1 cellular context compared by ENCODE assay signal in genomic region chr6:21984135-21984534, GRCh38.
TF ChIP-seq lines count a peak whose summit lies in the region.

No MANE protein-coding gene starts in this region.

TF ChIP-seq in SK-N-SH treated with all-trans-retinoic acid at 6 μM for 48 hours, 23 proteins besides CTCF, POLR2A, EP300 and RAD21 (continued from another document):
- TF ChIP-seq TSHZ2 (CRISPR knock-in tag; IDR thresholded peaks at IDR 0.05) (0 out of 2 replicates have a peak, but pooled peaks have one; percentile 42), ARNTL (CRISPR knock-in tag; IDR thresholded peaks at IDR 0.05; ENCODE audit: borderline replicate concordance, low read depth) (no peak), ZC3H10 (CRISPR knock-in tag; IDR thresholded peaks at IDR 0.05) (peak; percentile 69; the same call in 1 of the 2 replicates), ESRRG (CRISPR knock-in tag; IDR thresholded peaks at IDR 0.05) (no peak), CREB5 (CRISPR knock-in tag; IDR thresholded peaks at IDR 0.05; ENCODE audit: low read depth) (peak; percentile 66; the same call in 1 of the 2 replicates), RARB (CRISPR knock-in tag; IDR thresholded peaks at IDR 0.05) (no peak), ZNF565 (CRISPR knock-in tag; conservative IDR thresholded peaks at IDR 0.05; ENCODE audit: low read depth) (no peak)
TF ChIP-seq in SK-N-SH treated with all-trans-retinoic acid at 6 μM for 48 hours: peak in this region for 5.
